Comparison of ENCODE assay signal across 5 cellular contexts in the genomic region with DNA sequence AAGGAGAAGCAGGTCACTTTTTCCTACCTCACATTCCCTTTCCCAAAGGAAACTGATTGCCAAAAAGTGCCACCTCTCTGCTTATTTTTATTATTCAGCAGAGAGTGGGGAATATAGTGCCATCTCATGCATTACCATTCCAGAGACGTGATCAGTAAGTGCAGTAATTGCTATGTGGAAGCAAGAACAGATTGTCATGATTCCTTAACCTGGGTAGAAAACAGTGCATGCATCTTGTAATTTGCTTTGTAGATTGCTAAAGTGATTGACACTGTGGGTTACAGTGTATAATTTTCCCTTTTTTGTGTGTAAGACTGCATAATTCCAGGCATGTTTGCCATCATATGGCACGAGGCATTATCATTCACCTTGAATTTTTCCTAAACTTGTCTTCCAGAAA.
"Had no signal": no experiment of that assay in that cellular context is flagged by ENCODE, and none has a peak within 500 bp of the region (broad histone marks: within the 10 kb centered on the region; RNA-seq: fewer than 3 reads in every experiment).

No MANE protein-coding gene starts in this region.

- DNase-seq: IMR-90 had no signal

- H3K27ac ChIP-seq: HL-60 had no signal

- H3K4me3 Mint-ChIP-seq: IgD-negative memory B cell had no signal

- H3K27ac Mint-ChIP-seq: IgD-negative memory B cell had no signal

- H3K4me1 Mint-ChIP-seq: IgD-negative memory B cell had no signal

- H3K27me3 Mint-ChIP-seq: IgD-negative memory B cell had no signal

- H3K4me3 ChIP-seq: K562 had no signal

- ATAC-seq: HepG2, K562 had no signal
